Comparison of ENCODE assay signal across 13 cellular contexts in genomic region chr6:108609276-108609769, GRCh38. TPM values are rescaled to one million over a fixed set of nuclear protein-coding genes. Genes with fewer than 3 reads are reported as not detected.
A peak's percentile ranks its signal among the peaks of the same experiment; 100 is the strongest.
DNase-seq lines count a peak whose midpoint lies in the region; ATAC-seq and TF ChIP-seq lines count a peak whose summit lies in the region.
"Had no signal": no experiment of that assay in that cellular context is flagged by ENCODE, and none has a peak within 500 bp of the region (broad histone marks: within the 10 kb centered on the region; RNA-seq: fewer than 3 reads in every experiment).

No MANE protein-coding gene starts in this region.

- H3K4me3 ChIP-seq in SK-N-SH (ENCODE audit: low read depth in 2 of 2, low read length in 1 of 2) = no peak overlapping the region

- H3K4me2 ChIP-seq in SK-N-SH = no peak overlapping the region

- H3K9me3 ChIP-seq in SK-N-SH = no peaks in the 10 kb centered on the region

- TF ChIP-seq RAD21 in SK-N-SH (IDR thresholded peaks at IDR 0.05; ENCODE audit: low read length) = no peak

- no peak overlapping the region for H3K9ac ChIP-seq in SK-N-SH

- peaks cover 0 to 9% of the 10 kb centered on the region in 2 experiments for H3K36me3 ChIP-seq in SK-N-SH (replicated peaks in 1 of 2; ENCODE audit: control insufficient read depth in 1 of 2, insufficient read depth in 2 of 2, low read length in 1 of 2)

- H2AFZ ChIP-seq in SK-N-SH (ENCODE audit: low read depth) = no peak overlapping the region

- WGBS in SK-N-SH (ENCODE audit: low lambda C conversion rate) = 88% methylated on average over 5 of the region's 5 CpGs

- H4K20me1 ChIP-seq in SK-N-SH (ENCODE audit: insufficient read depth) = peaks cover 54% of the 10 kb centered on the region

- H3F3A ChIP-seq in SK-N-SH (replicated peaks; ENCODE audit: insufficient read depth) = peaks cover 1% of the 10 kb centered on the region

- peak; percentile 84 for ATAC-seq in foreskin keratinocyte

- H3K27ac Mint-ChIP-seq in chondrocyte (ENCODE audit: unreplicated experiment) (no peak overlapping the region), mesothelial cell of epicardium (no peak overlapping the region)
- H3K27ac Mint-ChIP-seq: naive B cell had no signal

- CTCF ChIA-PET in SK-N-SH (lab: Yijun Ruan, JAX) = interaction anchor here (1.0 kb wide), 1 partner anchor 18 kb away, joined by 3 read pairs; no protein-coding TSS in a partner anchor

- H3K9me3 Mint-ChIP-seq in chondrocyte (ENCODE audit: low read depth) (peaks cover 4% of the 10 kb centered on the region), mesothelial cell of epicardium (peaks cover 8% of the 10 kb centered on the region)

- H3K27me3 ChIP-seq in SK-N-SH (ENCODE audit: insufficient read depth) = no peaks in the 10 kb centered on the region
- no peaks in the 10 kb centered on the region for H3K27me3 ChIP-seq in foreskin keratinocyte

- DNase-seq in ELR (ENCODE audit: low read depth) (peak; percentile 69), SK-N-SH (no peak), foreskin keratinocyte (peak; percentile 59 to 76), renal cortical epithelial cell (ENCODE audit: low read depth) (peak; percentile 82), chondrocyte (ENCODE audit: low spot score) (no peak), mesothelial cell of epicardium (ENCODE audit: low spot score in 2 of 2, unreplicated experiment in 2 of 2) (no peak), NCI-H345 treated with DMSO at 0.1 percent for 48 hours (lab: John Stamatoyannopoulos, UW; ENCODE audit: unreplicated experiment) (no peak), SW 1271 (lab: John Stamatoyannopoulos, UW) (no peak)
- DNase-seq: activated CD4-positive, CD25-positive, alpha-beta regulatory T cell; activated naive CD4-positive, alpha-beta T cell treated with Interleukin-2 at 50 U/mL for 16 hours; Calu3; naive B cell; NK-92 treated with Interleukin-12 subunit alpha and Interleukin-12 subunit beta, amount 100 ng/mL, for 24 hours had no signal

- no peaks in the 10 kb centered on the region for H3K27me3 Mint-ChIP-seq in chondrocyte (ENCODE audit: low read depth)
- no peaks in the 10 kb centered on the region for H3K27me3 Mint-ChIP-seq in mesothelial cell of epicardium (ENCODE audit: low read depth)
- H3K27me3 Mint-ChIP-seq: naive B cell had no signal

- H3K27ac ChIP-seq in SK-N-SH (ENCODE audit: low read depth in 2 of 2, low read length in 1 of 2) = peak overlapping the region in 1 of 2 experiments; percentile 16; a peak in 1 of 4 replicates
- no peak overlapping the region for H3K27ac ChIP-seq in foreskin keratinocyte

- H3K4me1 ChIP-seq in SK-N-SH (ENCODE audit: control insufficient read depth in 1 of 2, insufficient read depth in 2 of 2, low read depth in 1 of 2, low read length in 1 of 2) (peaks cover 14 to 16% of the 10 kb centered on the region in 2 experiments; a peak in 3 of 4 replicates), foreskin keratinocyte (peaks cover 23% of the 10 kb centered on the region)

- TF ChIP-seq CTCF in SK-N-SH (IDR thresholded peaks at IDR 0.05) (no peak), foreskin keratinocyte (conservative IDR thresholded peaks at IDR 0.05) (no peak), chondrocyte (IDR thresholded peaks at IDR 0.05) (no peak), mesothelial cell of epicardium (IDR thresholded peaks at IDR 0.05; ENCODE audit: unreplicated experiment) (no peak)

- peaks cover 3% of the 10 kb centered on the region for H3K36me3 Mint-ChIP-seq in chondrocyte (ENCODE audit: low read depth)
- H3K36me3 Mint-ChIP-seq in mesothelial cell of epicardium = peaks cover 7% of the 10 kb centered on the region

- no peaks in the 10 kb centered on the region for H3K9me2 ChIP-seq in SK-N-SH

- POLR2A ChIA-PET in SK-N-SH (lab: Yijun Ruan, JAX) = no interaction called here

- peaks cover 83% of the 10 kb centered on the region for H3K79me2 ChIP-seq in SK-N-SH (ENCODE audit: insufficient read depth)

- peaks cover 74% of the 10 kb centered on the region for H3K4me1 Mint-ChIP-seq in chondrocyte (ENCODE audit: low read depth)
- H3K4me1 Mint-ChIP-seq in mesothelial cell of epicardium = peaks cover 45% of the 10 kb centered on the region

- H3K4me3 Mint-ChIP-seq in chondrocyte (ENCODE audit: unreplicated experiment) (no peak overlapping the region), mesothelial cell of epicardium (no peak overlapping the region)
- H3K4me3 Mint-ChIP-seq: naive B cell had no signal

- no peak for TF ChIP-seq EP300 in SK-N-SH (IDR thresholded peaks at IDR 0.05; ENCODE audit: borderline replicate concordance in 1 of 2, low read depth in 1 of 2, low read length in 1 of 2)

TF ChIP-seq in SK-N-SH, 30 proteins besides CTCF, POLR2A, EP300 and RAD21:
- TF ChIP-seq FOXM1 (IDR thresholded peaks at IDR 0.05; ENCODE audit: low read depth) = no peak
- no peak for TF ChIP-seq MXI1 (IDR thresholded peaks at IDR 0.05; ENCODE audit: low read depth, low read length)
- TF ChIP-seq TCF12 (IDR thresholded peaks at IDR 0.05) = peak; percentile 39; the same call in 1 of the 2 replicates
- peak; percentile 25; the same call in 1 of the 2 replicates for TF ChIP-seq NFIC (IDR thresholded peaks at IDR 0.05; ENCODE audit: borderline replicate concordance)
- TF ChIP-seq JUND (IDR thresholded peaks at IDR 0.05) = peak; percentile 21; the same call in 1 of the 2 replicates
- TF ChIP-seq FOSL2 (IDR thresholded peaks at IDR 0.05; ENCODE audit: borderline replicate concordance, low read depth) = peak; percentile 29; the same call in 1 of the 2 replicates
TF ChIP-seq in SK-N-SH: peak in this region for 4.

RNA-seq across cellular contexts. Expression of gene FOXO3, which starts 48.6 kb away (rescaled TPM):
- 8.1 and 8.5 TPM in 2 replicates for polyA plus RNA-seq in SK-N-SH (2012; rRNA removed)
- polyA plus RNA-seq in SK-N-SH (2012; cell fraction: cytosol; rRNA removed) = 7.5 and 8.1 TPM in 2 replicates
- polyA plus RNA-seq in SK-N-SH (2012; cell fraction: nucleus; rRNA removed) = 5.9 and 8.0 TPM in 2 replicates
- total RNA-seq in foreskin keratinocyte = 23.3 and 24.0 TPM in 2 replicates
- 4.2 and 5.4 TPM in 2 replicates for polyA plus RNA-seq in foreskin keratinocyte
- total RNA-seq in renal cortical epithelial cell = 33.9 and 88.4 TPM in 2 replicates
- total RNA-seq in chondrocyte = 42.7 to 58.1 TPM (median 45.0 TPM) in 3 replicates
- 56.6 to 58.3 TPM (median 57.9 TPM) in 3 replicates for total RNA-seq in mesothelial cell of epicardium

Comparison
In these comparisons a context has a peak if more than half of its experiments do, and no peak if none do; other contexts are left out.
1. DNase-seq: peak in ELR (single experiment), foreskin keratinocyte (2 of 2) and renal cortical epithelial cell (single experiment); none in SK-N-SH (single experiment), chondrocyte (single experiment), mesothelial cell of epicardium (0 of 2), NCI-H345 treated with DMSO at 0.1 percent for 48 hours (single experiment) and SW 1271 (0 of 2).